Comparison of ENCODE assay signal across 23 cellular contexts in the genomic region with DNA sequence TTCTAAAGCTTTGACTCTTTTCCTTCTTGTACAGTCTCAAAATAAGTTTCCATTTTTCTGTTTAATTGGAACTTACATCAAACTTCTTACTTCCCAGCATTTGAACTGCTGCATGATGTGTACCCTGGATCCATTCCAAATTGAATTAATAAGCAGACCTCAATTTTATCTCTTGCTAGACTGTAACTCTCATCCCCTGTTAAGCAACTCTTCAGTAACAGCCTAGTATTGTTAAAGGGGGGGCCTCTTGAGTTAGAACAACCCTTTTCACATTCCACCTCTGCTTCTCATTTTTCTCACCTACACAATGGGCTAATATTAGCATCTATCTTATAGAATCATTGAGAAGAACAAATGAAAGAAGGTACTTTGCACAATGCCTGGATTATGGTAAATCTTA.
A peak's percentile ranks its signal among the peaks of the same experiment; 100 is the strongest.
DNase-seq lines count a peak whose midpoint lies in the region; FAIRE-seq and TF ChIP-seq lines count a peak whose summit lies in the region.
"Had no signal": no experiment of that assay in that cellular context is flagged by ENCODE, and none has a peak within 500 bp of the region (broad histone marks: within the 10 kb centered on the region; RNA-seq: fewer than 3 reads in every experiment).

No MANE protein-coding gene starts in this region.

- no peak for TF ChIP-seq CTCF in astrocyte (IDR thresholded peaks at IDR 0.05; ENCODE audit: insufficient read depth, low read depth, low read length)
- TF ChIP-seq CTCF in fibroblast of the aortic adventitia (IDR thresholded peaks at IDR 0.05; ENCODE audit: insufficient read depth, low read length): no peak
- TF ChIP-seq CTCF in esophagus squamous epithelium (IDR thresholded peaks at IDR 0.05): no peak

- H3K9me3 ChIP-seq in astrocyte (ENCODE audit: insufficient read depth, low read depth, low read length): no peaks in the 10 kb centered on the region
- H3K9me3 ChIP-seq in esophagus squamous epithelium: no peaks in the 10 kb centered on the region
- H3K9me3 ChIP-seq: SJSA1 had no signal

- DNase-seq in M059J (ENCODE audit: low read depth): peak; percentile 0
- DNase-seq in astrocyte (ENCODE audit: low read depth): peak; percentile 33
- DNase-seq in fibroblast of the aortic adventitia (ENCODE audit: low read depth): peak; percentile 2
- DNase-seq in iris pigment epithelial cell (ENCODE audit: low read depth): peak; percentile 29
- no peak for DNase-seq in kidney glomerular epithelial cell (lab: John Stamatoyannopoulos, UW)
- DNase-seq in esophagus squamous epithelium (lab: John Stamatoyannopoulos, UW): no peak
- no peak for DNase-seq in SW480 (ENCODE audit: low spot score)
- DNase-seq: C1 segment of cervical spinal cord; CD4-positive, alpha-beta memory T cell; COR-L47; DMS53; KBM-7; MM.1S; NCI-H1417; NCI-H187; NCI-H2081 treated with DMSO at 0.1 percent for 48 hours; NCI-H524; NCI-H774; NK-92 treated with Interleukin-12 subunit alpha and Interleukin-12 subunit beta, amount 100 ng/mL, for 24 hours; PC-3 had no signal

- H3K36me3 ChIP-seq in astrocyte (ENCODE audit: insufficient read depth, low read length): no peaks in the 10 kb centered on the region
- H3K36me3 ChIP-seq in esophagus squamous epithelium: no peaks in the 10 kb centered on the region
- H3K36me3 ChIP-seq: SJSA1 had no signal

- no peaks in the 10 kb centered on the region for H3K36me3 Mint-ChIP-seq in astrocyte (ENCODE audit: low read depth, unreplicated experiment)
- H3K36me3 Mint-ChIP-seq: CD4-positive, alpha-beta memory T cell had no signal

- H3K4me3 ChIP-seq in astrocyte (ENCODE audit: insufficient read depth, low read depth, low read length) (no peak overlapping the region), fibroblast of the aortic adventitia (ENCODE audit: low read depth, low read length) (no peak overlapping the region), esophagus squamous epithelium (no peak overlapping the region)
- H3K4me3 ChIP-seq: SJSA1 had no signal

- no peak overlapping the region for H3K4me3 Mint-ChIP-seq in astrocyte (ENCODE audit: unreplicated experiment)
- H3K4me3 Mint-ChIP-seq: CD4-positive, alpha-beta memory T cell had no signal

- no peaks in the 10 kb centered on the region for H3K27me3 Mint-ChIP-seq in astrocyte (ENCODE audit: low read depth, unreplicated experiment)
- H3K27me3 Mint-ChIP-seq: CD4-positive, alpha-beta memory T cell had no signal

- H2AFZ ChIP-seq in astrocyte (ENCODE audit: low read depth, low read length): no peak overlapping the region

- H3K4me2 ChIP-seq in astrocyte (ENCODE audit: low read length): no peak overlapping the region

- no peak overlapping the region for H3K27ac ChIP-seq in astrocyte (ENCODE audit: low read depth, low read length)
- no peak overlapping the region for H3K27ac ChIP-seq in esophagus squamous epithelium
- H3K27ac ChIP-seq: SJSA1 had no signal

- no peak overlapping the region for H3K9ac ChIP-seq in astrocyte (ENCODE audit: low read length)

- no peaks in the 10 kb centered on the region for H3K4me1 Mint-ChIP-seq in astrocyte (ENCODE audit: low read depth, unreplicated experiment)
- H3K4me1 Mint-ChIP-seq: CD4-positive, alpha-beta memory T cell had no signal

- H3K27me3 ChIP-seq in astrocyte (ENCODE audit: insufficient read depth, low read length) (no peaks in the 10 kb centered on the region), esophagus squamous epithelium (no peaks in the 10 kb centered on the region)
- H3K27me3 ChIP-seq: SJSA1 had no signal

- peak; percentile 78 for FAIRE-seq in astrocyte (lab: Jason Lieb, UNC)
- FAIRE-seq: GM18507, H54 had no signal

- no peaks in the 10 kb centered on the region for H3K9me3 Mint-ChIP-seq in astrocyte (ENCODE audit: unreplicated experiment)

- H3K4me1 ChIP-seq in astrocyte (ENCODE audit: insufficient read depth, low read length): no peaks in the 10 kb centered on the region
- no peaks in the 10 kb centered on the region for H3K4me1 ChIP-seq in esophagus squamous epithelium
- H3K4me1 ChIP-seq: SJSA1 had no signal

- H4K20me1 ChIP-seq in astrocyte (ENCODE audit: insufficient read depth, low read length): no peaks in the 10 kb centered on the region

- intact Hi-C loops in esophagus squamous epithelium (cut with DNase I): no loop called here

- no peak for TF ChIP-seq POLR2A in esophagus squamous epithelium (IDR thresholded peaks at IDR 0.05)

- no peak overlapping the region for H3K27ac Mint-ChIP-seq in astrocyte (ENCODE audit: unreplicated experiment)
- H3K27ac Mint-ChIP-seq: CD4-positive, alpha-beta memory T cell had no signal

- H3K79me2 ChIP-seq in astrocyte (ENCODE audit: insufficient read depth, low read length): no peaks in the 10 kb centered on the region

Comparison
In these comparisons a context has a peak if more than half of its experiments do, and no peak if none do; other contexts are left out.
1. DNase-seq: peak in M059J (single experiment), astrocyte (single experiment), fibroblast of the aortic adventitia (single experiment) and iris pigment epithelial cell (single experiment); none in kidney glomerular epithelial cell (single experiment), esophagus squamous epithelium (single experiment) and SW480 (single experiment).